29 cellular contexts compared by ENCODE assay signal in genomic region chr5:37120270-37120669, GRCh38.
"Had no signal": no experiment of that assay in that cellular context is flagged by ENCODE, and none has a peak within 500 bp of the region (broad histone marks: within the 10 kb centered on the region; RNA-seq: fewer than 3 reads in every experiment).

No MANE protein-coding gene starts in this region.

- H3K79me2 ChIP-seq: parathyroid adenoma had no signal

- H3K4me1 Mint-ChIP-seq: endodermal cell; neural progenitor cell; stimulated activated effector memory CD8-positive, alpha-beta T cell treated with anti-CD3 and anti-CD28 coated beads, Interleukin-12 subunit alpha, Interleukin-12 subunit beta, amount 100 ng/mL, for 72 hours had no signal

- H3K36me3 ChIP-seq: breast epithelium, neural progenitor cell had no signal

- H3K4me3 Mint-ChIP-seq: activated T-helper 1 cell treated with anti-CD3 and anti-CD28 coated beads, Interleukin-12 subunit alpha, Interleukin-12 subunit beta, Interleukin-2, Interleukin-4 antibody, amounts not matched to agents 30 ng/mL and 10 ng/mL and 1 ng/mL, durations not matched to agents 14 hours and 24 hours and 36 hours; dendritic cell treated with granulocyte-macrophage colony-stimulating factor and Interleukin-4, amounts not matched to agents 40 ng/mL and 50 ng/mL, for 4 days; endodermal cell; natural killer cell; neural progenitor cell; stimulated activated effector memory CD8-positive, alpha-beta T cell treated with anti-CD3 and anti-CD28 coated beads, Interleukin-12 subunit alpha, Interleukin-12 subunit beta, amount 100 ng/mL, for 72 hours; stimulated activated naive CD8-positive, alpha-beta T cell treated with anti-CD3 and anti-CD28 coated beads, Interleukin-15, Interleukin-2, amounts not matched to agents 100 ng/mL and 50 ng/mL, for 24 hours had no signal

- H3K9ac ChIP-seq: neural progenitor cell, parathyroid adenoma had no signal

- H3K4me3 ChIP-seq: breast epithelium, heart right ventricle, lower lobe of right lung, neural progenitor cell, psoas muscle, sigmoid colon, thoracic aorta had no signal

- H3K4me2 ChIP-seq: neural progenitor cell had no signal

- H2AFZ ChIP-seq: neural progenitor cell, parathyroid adenoma had no signal

- DNase-seq: activated CD8-positive, alpha-beta memory T cell treated with anti-CD3 and anti-CD28 coated beads, Interleukin-2, amount 50 U/mL, for 4 hours; activated effector memory CD4-positive, alpha-beta T cell treated with anti-CD3 and anti-CD28 coated beads, Interleukin-2, amount 50 U/mL, for 16 hours; activated T-cell treated with anti-CD3 and anti-CD28 coated beads, Interleukin-2, amount 50 U/mL, for 1 hour; central memory CD4-positive, alpha-beta T cell; endodermal cell; foreskin keratinocyte; heart right ventricle; lower lobe of right lung; mesendoderm; natural killer cell; occipital lobe; psoas muscle; sigmoid colon; small intestine; stimulated activated CD4-positive, alpha-beta T cell treated with anti-CD3 and anti-CD28 coated beads, Interleukin-4, amount 100 ng/mL, for 24 hours; T-helper 9 cell; trophoblast cell had no signal

- H3K27ac ChIP-seq: breast epithelium, foreskin keratinocyte, heart right ventricle, lower lobe of right lung, neural progenitor cell, parathyroid adenoma, psoas muscle, sigmoid colon, thoracic aorta, VCaP had no signal

- H3K9me3 ChIP-seq: breast epithelium, heart right ventricle, lower lobe of right lung, psoas muscle, sigmoid colon, thoracic aorta had no signal

- H3K9me3 Mint-ChIP-seq: activated naive CD4-positive, alpha-beta T cell treated with anti-CD3 and anti-CD28 coated beads, Interleukin-2, amount 50 U/mL, for 72 hours; activated T-helper 1 cell treated with anti-CD3 and anti-CD28 coated beads, Interleukin-12 subunit alpha, Interleukin-12 subunit beta, Interleukin-2, Interleukin-4 antibody, amounts not matched to agents 30 ng/mL and 10 ng/mL and 1 ng/mL, durations not matched to agents 14 hours and 24 hours and 36 hours; dendritic cell treated with granulocyte-macrophage colony-stimulating factor and Interleukin-4, amounts not matched to agents 40 ng/mL and 50 ng/mL, for 4 days; natural killer cell; neural progenitor cell; stimulated activated effector memory CD8-positive, alpha-beta T cell treated with anti-CD3 and anti-CD28 coated beads, Interleukin-12 subunit alpha, Interleukin-12 subunit beta, amount 100 ng/mL, for 72 hours; stimulated activated naive CD8-positive, alpha-beta T cell treated with anti-CD3 and anti-CD28 coated beads, Interleukin-15, Interleukin-2, amounts not matched to agents 100 ng/mL and 50 ng/mL, for 24 hours had no signal

- H3K27me3 ChIP-seq: breast epithelium, foreskin keratinocyte, heart right ventricle, neural progenitor cell, sigmoid colon had no signal

- H3K27me3 Mint-ChIP-seq: dendritic cell treated with granulocyte-macrophage colony-stimulating factor and Interleukin-4, amounts not matched to agents 40 ng/mL and 50 ng/mL, for 4 days; stimulated activated naive CD8-positive, alpha-beta T cell treated with anti-CD3 and anti-CD28 coated beads, Interleukin-15, Interleukin-2, amounts not matched to agents 100 ng/mL and 50 ng/mL, for 24 hours had no signal

- H3K4me1 ChIP-seq: breast epithelium, foreskin keratinocyte, lower lobe of right lung, neural progenitor cell, parathyroid adenoma, psoas muscle, sigmoid colon had no signal

- FAIRE-seq: small intestine, TTC549, urothelium cell line had no signal

- H3K27ac Mint-ChIP-seq: activated naive CD4-positive, alpha-beta T cell treated with anti-CD3 and anti-CD28 coated beads, Interleukin-2, amount 50 U/mL, for 72 hours; activated T-helper 1 cell treated with anti-CD3 and anti-CD28 coated beads, Interleukin-12 subunit alpha, Interleukin-12 subunit beta, Interleukin-2, Interleukin-4 antibody, amounts not matched to agents 30 ng/mL and 10 ng/mL and 1 ng/mL, durations not matched to agents 14 hours and 24 hours and 36 hours; dendritic cell treated with granulocyte-macrophage colony-stimulating factor and Interleukin-4, amounts not matched to agents 40 ng/mL and 50 ng/mL, for 4 days; endodermal cell; natural killer cell; neural progenitor cell; stimulated activated effector memory CD8-positive, alpha-beta T cell treated with anti-CD3 and anti-CD28 coated beads, Interleukin-12 subunit alpha, Interleukin-12 subunit beta, amount 100 ng/mL, for 72 hours; stimulated activated naive CD8-positive, alpha-beta T cell treated with anti-CD3 and anti-CD28 coated beads, Interleukin-15, Interleukin-2, amounts not matched to agents 100 ng/mL and 50 ng/mL, for 24 hours had no signal
